In genomic region chr7:2539031-2540028, GRCh38 we compare ENCODE assay signal across 1 cellular context.
TF ChIP-seq lines count a peak whose summit lies in the region.

No MANE protein-coding gene starts in this region.

TF ChIP-seq in H1, 55 proteins besides CTCF, POLR2A, EP300 and RAD21:
- TF ChIP-seq POLR2AphosphoS5 (IDR thresholded peaks at IDR 0.05; ENCODE audit: low read depth, low read length): peak; percentile 16
- TF ChIP-seq BCL11A (IDR thresholded peaks at IDR 0.05; ENCODE audit: low read depth in 2 of 2, low read length in 2 of 2): no peak
